Comparison of ENCODE assay signal across 8 cellular contexts in genomic region chr6:127069659-127070279, GRCh38. TPM values are rescaled to one million over a fixed set of nuclear protein-coding genes. Genes with fewer than 3 reads are reported as not detected.
A peak's percentile ranks its signal among the peaks of the same experiment; 100 is the strongest.
DNase-seq lines count a peak whose midpoint lies in the region; ATAC-seq and TF ChIP-seq lines count a peak whose summit lies in the region.

No MANE protein-coding gene starts in this region.

- no peaks in the 10 kb centered on the region for H4K20me1 ChIP-seq in PC-9 (ENCODE audit: insufficient read depth)

- no peak for TF ChIP-seq POLR2A in heart left ventricle (IDR thresholded peaks at IDR 0.05)

- no peaks in the 10 kb centered on the region for H3K79me2 ChIP-seq in PC-9 (ENCODE audit: low read depth)

- H3K27me3 ChIP-seq in heart left ventricle (no peaks in the 10 kb centered on the region), PC-9 (ENCODE audit: insufficient read depth, low read depth) (no peaks in the 10 kb centered on the region), aorta (ENCODE audit: control insufficient read depth in 1 of 2, insufficient read depth in 2 of 2, low read length in 1 of 2) (no peaks in the 10 kb centered on the region)

- TF ChIP-seq CTCF in heart left ventricle (IDR thresholded peaks at IDR 0.05) (peak in 10 of 12 donors; percentile 10 to 45 (median 30)), PC-9 (conservative IDR thresholded peaks at IDR 0.05) (peak; percentile 82), glutamatergic neuron (IDR thresholded peaks at IDR 0.05; ENCODE audit: partially characterized antibody, unreplicated experiment) (peak; percentile 75)

- no peaks in the 10 kb centered on the region for H3K27me3 Mint-ChIP-seq in glutamatergic neuron (ENCODE audit: unreplicated experiment)

- no peaks in the 10 kb centered on the region for H3K9me3 Mint-ChIP-seq in glutamatergic neuron (ENCODE audit: unreplicated experiment)

- H3K4me3 Mint-ChIP-seq in glutamatergic neuron (ENCODE audit: unreplicated experiment) = no peak overlapping the region

- H2AFZ ChIP-seq in PC-9 = no peak overlapping the region

- ATAC-seq in heart left ventricle (no peak), left cardiac atrium (no peak), HG02852 (IDR thresholded peaks at IDR 0.05; ENCODE audit: unreplicated experiment) (peak; percentile 66), aorta (ENCODE audit: low FRiP score) (peak; percentile 73), GM19452 (IDR thresholded peaks at IDR 0.05; ENCODE audit: unreplicated experiment) (no peak)

- H3K9me2 ChIP-seq in PC-9 (ENCODE audit: insufficient read depth) = 0 out of 2 replicates have a peak, but pooled peaks cover 7% of the 10 kb centered on the region

- H3K4me3 ChIP-seq in heart left ventricle = no peak overlapping the region
- H3K4me3 ChIP-seq in PC-9 = no peak overlapping the region
- H3K4me3 ChIP-seq in aorta (ENCODE audit: low read length in 2 of 2) = no peak overlapping the region

- no TSS peak for BruUV-seq in PC-9 (replicated peaks; lab: Mats Ljungman, UMichigan)

- H3F3A ChIP-seq in PC-9 (ENCODE audit: insufficient read depth, low read depth) = no peaks in the 10 kb centered on the region

- POLR2A ChIA-PET in PC-9 (lab: Charles Lee; ENCODE audit: unreplicated experiment) = no interaction called here

- 48 to 65% (median 58%) methylated on average over 3 of the region's 3 CpGs for WGBS in heart left ventricle, 4 donors
- 56% methylated on average over 3 of the region's 3 CpGs for WGBS in aorta, 2 donors

- intact Hi-C loops in heart left ventricle (cut with DNase I) = no loop called here
- intact Hi-C loops in left cardiac atrium (cut with DNase I) = no loop called here
- intact Hi-C loops in PC-9 (cut with micrococcal nuclease; ENCODE audit: unreplicated experiment) = loop anchor here (1.0 kb wide), 1 partner anchor 265 kb away; no protein-coding TSS in a partner anchor
- intact Hi-C loops in aorta (cut with DNase I) = no loop called here

- DNase-seq in heart left ventricle (no peak), left cardiac atrium (no peak), PC-9 (no peak), glutamatergic neuron (no peak), aorta (no peak), cortex of kidney (lab: John Stamatoyannopoulos, UW) (no peak)

- H3K9me3 ChIP-seq in heart left ventricle = no peaks in the 10 kb centered on the region
- no peaks in the 10 kb centered on the region; the same call in 1 of the 2 replicates for H3K9me3 ChIP-seq in PC-9 (ENCODE audit: insufficient read depth, low read depth)
- no peaks in the 10 kb centered on the region for H3K9me3 ChIP-seq in aorta (ENCODE audit: control insufficient read depth, low read length)

- no peak overlapping the region for H3K4me2 ChIP-seq in PC-9

- H3K27ac ChIP-seq in heart left ventricle = no peak overlapping the region
- no peak overlapping the region for H3K27ac ChIP-seq in PC-9
- H3K27ac ChIP-seq in aorta (ENCODE audit: low read depth in 1 of 2, low read length in 2 of 2) = no peak overlapping the region

- CTCF ChIA-PET in PC-9 (lab: Charles Lee) = no interaction called here

- H3K36me3 ChIP-seq in heart left ventricle (no peaks in the 10 kb centered on the region), PC-9 (ENCODE audit: low read depth) (no peaks in the 10 kb centered on the region), aorta (ENCODE audit: control insufficient read depth in 1 of 2, insufficient read depth in 2 of 2, low read length in 1 of 2) (no peaks in the 10 kb centered on the region)

- no peaks in the 10 kb centered on the region for H3K36me3 Mint-ChIP-seq in glutamatergic neuron (ENCODE audit: unreplicated experiment)

- H3K4me1 ChIP-seq in heart left ventricle (no peaks in the 10 kb centered on the region), PC-9 (replicated peaks; ENCODE audit: insufficient read depth) (no peaks in the 10 kb centered on the region), aorta (ENCODE audit: control insufficient read depth in 1 of 2, insufficient read depth in 2 of 2, low read length in 2 of 2) (no peaks in the 10 kb centered on the region)

- H3K27ac Mint-ChIP-seq in glutamatergic neuron (ENCODE audit: unreplicated experiment) = no peak overlapping the region

- H3K4me1 Mint-ChIP-seq in glutamatergic neuron (ENCODE audit: low read depth, unreplicated experiment) = no peaks in the 10 kb centered on the region

RNA-seq across cellular contexts. Expression of gene RSPO3, which starts 48.7 kb away (rescaled TPM):
- total RNA-seq in heart left ventricle = 1 to 10 TPM in 2 of 9 donors, under 1 TPM in 6, not detected in 1; 0.16 to 2.1 (median 0.48) TPM
- under 1 TPM; 0.15 to 0.42 TPM for polyA plus RNA-seq in heart left ventricle
- total RNA-seq in left cardiac atrium = 1 to 10 TPM in 1 of 2 donors, under 1 TPM in 1; 0.94 to 1.9 TPM
- total RNA-seq in PC-9 (2021) = not detected in 2 replicates
- not detected for total RNA-seq in glutamatergic neuron (ENCODE audit: unreplicated experiment)
- 10 to 100 TPM in 1 of 2 donors, 1 to 10 TPM in 1; 5.2 to 12.5 TPM for total RNA-seq in aorta
- under 1 TPM in 1 of 2 donors, not detected in 1; 0.38 TPM for polyA plus RNA-seq in aorta

Comparison
In these comparisons a context has a peak if more than half of its experiments do, and no peak if none do; other contexts are left out.
1. ATAC-seq: peak in HG02852 (single experiment) and aorta (single experiment); none in heart left ventricle (0 of 4), left cardiac atrium (0 of 2) and GM19452 (single experiment).
2. CTCF ChIP-seq: peak in every context shown above with its lines; median percentile 82 in PC-9; 75 in glutamatergic neuron; 30 in heart left ventricle.